1 cellular context compared by ENCODE assay signal in genomic region chr3:196569003-196569516, GRCh38.
TF ChIP-seq lines count a peak whose summit lies in the region.

No MANE protein-coding gene starts in this region.

TF ChIP-seq in K562, 482 proteins besides CTCF, POLR2A, EP300 and RAD21:
- TF ChIP-seq CREB3L1 (IDR thresholded peaks at IDR 0.05; ENCODE audit: borderline replicate concordance, low read depth) (no peak), UBTF (IDR thresholded peaks at IDR 0.05; ENCODE audit: borderline replicate concordance in 1 of 2, low read depth in 2 of 2, low read length in 2 of 2) (peak in 1 of 2 experiments; percentile 72; a peak in 2 of 4 replicates), RBBP5 (IDR thresholded peaks at IDR 0.05; ENCODE audit: borderline replicate concordance, insufficient read depth, low read length, poor library complexity, severe bottlenecking) (peak; percentile 46), ZNF740 (CRISPR knock-in tag; IDR thresholded peaks at IDR 0.05) (0 out of 2 replicates have a peak, but pooled peaks have one; percentile 29), ZNF740 (tag; IDR thresholded peaks at IDR 0.05) (no peak), TCF3 (CRISPR knock-in tag; IDR thresholded peaks at IDR 0.05) (no peak), ZNF395 (CRISPR knock-in tag; IDR thresholded peaks at IDR 0.05) (0 out of 2 replicates have a peak, but pooled peaks have one; percentile 20), NKRF (IDR thresholded peaks at IDR 0.05; ENCODE audit: borderline replicate concordance) (0 out of 2 replicates have a peak, but pooled peaks have one; percentile 20), MGA (IDR thresholded peaks at IDR 0.05) (no peak), CSDE1 (IDR thresholded peaks at IDR 0.05) (no peak), ZNF263 (CRISPR knock-in tag; IDR thresholded peaks at IDR 0.05; ENCODE audit: borderline replicate concordance) (0 out of 2 replicates have a peak, but pooled peaks have one; percentile 19)
